In genomic region chr19:35768082-35768421, GRCh38 we compare ENCODE assay signal across 19 cellular contexts. TPM values are rescaled to one million over a fixed set of nuclear protein-coding genes. Genes with fewer than 3 reads are reported as not detected.
"Had no signal": no experiment of that assay in that cellular context is flagged by ENCODE, and none has a peak within 500 bp of the region (broad histone marks: within the 10 kb centered on the region; RNA-seq: fewer than 3 reads in every experiment).

No MANE protein-coding gene starts in this region.

- H3K27ac ChIP-seq: colonic mucosa, foreskin keratinocyte, prostate gland, sigmoid colon, upper lobe of left lung had no signal

- FAIRE-seq: astrocyte had no signal

- ATAC-seq: activated CD4-positive, alpha-beta T cell treated with anti-CD3 and anti-CD28 coated beads for 36 hours; activated CD8-positive, alpha-beta T cell treated with anti-CD3 and anti-CD28 coated beads for 36 hours; activated naive CD8-positive, alpha-beta T cell treated with anti-CD3 and anti-CD28 coated beads, Interleukin-2, amount 50 U/mL, for 24 hours; foreskin keratinocyte; left colon; naive thymus-derived CD8-positive, alpha-beta T cell had no signal

- H3K36me3 ChIP-seq: colonic mucosa, prostate gland had no signal

- DNase-seq: activated CD4-positive, alpha-beta T cell treated with anti-CD3 and anti-CD28 coated beads for 36 hours; activated CD8-positive, alpha-beta T cell treated with anti-CD3 and anti-CD28 coated beads for 36 hours; activated naive CD4-positive, alpha-beta T cell; activated naive CD8-positive, alpha-beta T cell treated with anti-CD3 and anti-CD28 coated beads, Interleukin-2, amount 50 U/mL, for 24 hours; colonic mucosa; foreskin keratinocyte; head of caudate nucleus; left colon; mammary epithelial cell; mucosa of descending colon; nucleus accumbens; sigmoid colon; stimulated activated CD4-positive, alpha-beta T cell treated with anti-CD3 and anti-CD28 coated beads, Interleukin-2, amount 100 ng/mL, for 24 hours; stimulated activated naive CD4-positive, alpha-beta T cell treated with Interleukin-2 at 50 U/mL for 16 hours; T-helper 9 cell had no signal

- H3K4me1 ChIP-seq: colonic mucosa, foreskin keratinocyte, prostate gland, upper lobe of left lung had no signal

- H3K4me3 ChIP-seq: colonic mucosa, mucosa of descending colon, prostate gland, sigmoid colon, upper lobe of left lung had no signal

- H3K27me3 ChIP-seq: colonic mucosa, foreskin keratinocyte, sigmoid colon, upper lobe of left lung had no signal

- H3K9me3 ChIP-seq: colonic mucosa, mucosa of descending colon, prostate gland, sigmoid colon, upper lobe of left lung had no signal

RNA-seq across cellular contexts. Expression of gene HSPB6, which starts 11.2 kb away (rescaled TPM):
- polyA plus RNA-seq: mammary epithelial cell; naive thymus-derived CD8-positive, alpha-beta T cell had no signal
